In genomic region chr22:19772673-19773469, GRCh38 we compare ENCODE assay signal across 1 cellular context.
TF ChIP-seq lines count a peak whose summit lies in the region.

No MANE protein-coding gene starts in this region.

TF ChIP-seq in IMR-90, 13 proteins besides CTCF, POLR2A, EP300 and RAD21 (continued from another document):
- no peak for TF ChIP-seq SMC3 (IDR thresholded peaks at IDR 0.05; ENCODE audit: low read depth, low read length)
- TF ChIP-seq NFE2L2 (IDR thresholded peaks at IDR 0.05; ENCODE audit: low read depth, low read length): no peak
- TF ChIP-seq MAFK (IDR thresholded peaks at IDR 0.05; ENCODE audit: low read depth, low read length): no peak
TF ChIP-seq in IMR-90: peak in this region for 0.
